ENCODE assay signal across 12 cellular contexts in the genomic region with DNA sequence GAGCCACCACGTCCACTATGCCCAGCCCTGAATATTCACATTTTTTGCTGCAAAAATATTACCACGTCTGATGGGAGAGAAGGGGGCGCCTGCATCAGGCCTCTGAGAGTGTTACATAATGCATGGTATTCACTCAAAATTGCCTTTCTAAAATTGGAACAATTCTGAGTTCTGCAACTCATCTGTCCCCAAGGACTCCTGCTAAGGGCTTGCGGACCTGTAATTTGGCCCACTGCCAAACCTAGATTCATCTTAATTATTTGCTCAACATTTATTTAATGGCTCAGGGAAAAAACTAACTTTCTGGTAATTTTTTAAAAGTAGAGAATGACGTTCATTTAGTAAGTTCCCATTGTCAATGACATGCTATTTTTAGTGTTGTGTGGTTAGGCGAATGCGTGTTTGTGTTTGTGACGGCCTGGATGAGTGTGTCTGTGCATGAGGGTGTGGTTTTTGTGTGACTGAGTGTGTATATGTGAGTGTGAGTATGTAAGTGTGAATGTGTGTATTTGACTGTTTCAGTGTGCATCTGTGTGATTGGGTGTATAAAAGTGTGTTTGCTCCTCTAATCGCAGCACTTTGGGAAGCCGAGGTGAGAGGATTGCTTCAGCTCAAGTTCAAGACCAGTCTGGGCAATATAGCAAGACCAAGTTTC. TPM values are rescaled to one million over a fixed set of nuclear protein-coding genes. Genes with fewer than 3 reads are reported as not detected.
"Had no signal": no experiment of that assay in that cellular context is flagged by ENCODE, and none has a peak within 500 bp of the region (broad histone marks: within the 10 kb centered on the region; RNA-seq: fewer than 3 reads in every experiment).

No MANE protein-coding gene starts in this region.

- H3K36me3 ChIP-seq: esophagus muscularis mucosa had no signal

- H3K27me3 ChIP-seq: esophagus muscularis mucosa, tibial nerve had no signal

- ATAC-seq: T-helper 17 cell had no signal

- H3K27ac ChIP-seq: esophagus muscularis mucosa, tibial nerve had no signal

- DNase-seq: activated effector memory CD4-positive, alpha-beta T cell treated with Interleukin-2 at 50 U/mL for 16 hours; activated T-cell treated with anti-CD3 and anti-CD28 coated beads, Interleukin-2, amount 50 U/mL, for 24 hours; natural killer cell; stimulated activated CD4-positive, alpha-beta T cell treated with anti-CD3 and anti-CD28 coated beads, Interleukin-4, amount 100 ng/mL, for 4 hours had no signal

- H3K4me3 ChIP-seq: coronary artery, esophagus muscularis mucosa, tibial nerve had no signal

- H3K9me3 ChIP-seq: esophagus muscularis mucosa, tibial nerve had no signal

- H3K4me1 ChIP-seq: tibial nerve had no signal

RNA-seq across cellular contexts. Expression of a gene that starts 26.1 kb away (rescaled TPM):
- total RNA-seq: activated CD4-positive, alpha-beta memory T cell treated with anti-CD3 and anti-CD28 coated beads, Interleukin-2, amount 10 ng/mL, durations not matched to agents 7 days and 5 days; kidney epithelial cell had no signal

RNA-seq across cellular contexts. Expression of a gene that starts 48.4 kb away (rescaled TPM):
- total RNA-seq: activated naive CD4-positive, alpha-beta T cell treated with anti-CD3 and anti-CD28 coated beads, Interleukin-2, amount 50 U/mL, for 72 hours; kidney epithelial cell; progenitor cell of endocrine pancreas had no signal
